13 cellular contexts compared by ENCODE assay signal in the genomic region with DNA sequence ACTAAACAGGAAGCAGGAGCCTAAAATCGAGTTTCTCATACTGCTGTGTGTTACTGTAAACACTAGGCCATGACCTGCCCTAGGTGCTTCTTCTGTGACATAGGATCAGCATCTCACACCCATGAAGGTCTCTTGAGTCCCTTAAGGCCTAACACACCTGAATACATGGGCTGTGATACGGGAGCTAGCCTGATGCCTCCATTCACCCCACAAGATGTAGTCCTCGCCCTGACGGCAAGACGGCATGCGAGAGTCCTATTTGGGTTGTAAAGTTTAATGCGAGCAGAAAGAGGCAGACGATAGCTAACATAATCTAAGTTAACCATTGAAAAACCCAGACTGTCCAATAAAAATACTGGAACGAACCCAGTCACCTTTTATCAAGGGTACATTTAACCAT.
DNase-seq lines count a peak whose midpoint lies in the region; FAIRE-seq and TF ChIP-seq lines count a peak whose summit lies in the region.
"Had no signal": no experiment of that assay in that cellular context is flagged by ENCODE, and none has a peak within 500 bp of the region (broad histone marks: within the 10 kb centered on the region; RNA-seq: fewer than 3 reads in every experiment).

No MANE protein-coding gene starts in this region.

- H3K36me3 ChIP-seq in brain microvascular endothelial cell (replicated peaks) = no peaks in the 10 kb centered on the region
- H3K36me3 ChIP-seq: tibial nerve had no signal

- H3K4me3 ChIP-seq in brain microvascular endothelial cell (ENCODE audit: low read depth, low read length) = no peak overlapping the region
- H3K4me3 ChIP-seq: tibial nerve had no signal

- peak; percentile 65 for DNase-seq in activated CD4-positive, alpha-beta T cell treated with anti-CD3 and anti-CD28 coated beads, Interleukin-2, amount 10 ng/mL, durations not matched to agents 24 days and 14 days
- DNase-seq in activated CD4-positive, alpha-beta T cell treated with anti-CD3 and anti-CD28 coated beads, Interleukin-2, amount 50 U/mL, for 4 hours = no peak
- DNase-seq in GM20000 (ENCODE audit: low spot score) (peak; percentile 29), progenitor cell of endocrine pancreas (ENCODE audit: low spot score, unreplicated experiment) (no peak), NCI-H2196 treated with DMSO at 0.1 percent for 48 hours (lab: John Stamatoyannopoulos, UW; ENCODE audit: unreplicated experiment) (no peak), urothelium cell line (ENCODE audit: low spot score) (no peak), brain microvascular endothelial cell (no peak)
- peak; percentile 32 for DNase-seq in activated effector memory CD4-positive, alpha-beta T cell treated with Interleukin-2 at 50 U/mL for 16 hours
- DNase-seq: naive B cell, NCI-H1417, NCI-H226 had no signal

- peak overlapping the region; percentile 63 for H3K4me3 Mint-ChIP-seq in activated CD4-positive, alpha-beta T cell treated with anti-CD3 and anti-CD28 coated beads, Interleukin-2, amount 10 ng/mL, durations not matched to agents 24 days and 14 days
- no peak overlapping the region for H3K4me3 Mint-ChIP-seq in progenitor cell of endocrine pancreas (ENCODE audit: low read depth)
- H3K4me3 Mint-ChIP-seq: naive B cell had no signal

- FAIRE-seq in urothelium cell line (lab: Jason Lieb, UNC) = no peak
- FAIRE-seq: A204.1 had no signal

- in situ Hi-C loops in brain microvascular endothelial cell (cut with HindIII; ENCODE audit: low pct_ligation_motif_present, low sequenced_read_pairs) = no loop called here

- H3K36me3 Mint-ChIP-seq in activated CD4-positive, alpha-beta T cell treated with anti-CD3 and anti-CD28 coated beads, Interleukin-2, amount 10 ng/mL, durations not matched to agents 24 days and 14 days (ENCODE audit: low read depth) = peaks cover 4% of the 10 kb centered on the region
- H3K36me3 Mint-ChIP-seq in progenitor cell of endocrine pancreas (ENCODE audit: insufficient read depth) = no peaks in the 10 kb centered on the region
- H3K36me3 Mint-ChIP-seq: naive B cell had no signal

- intact Hi-C loops in activated CD4-positive, alpha-beta T cell treated with anti-CD3 and anti-CD28 coated beads, Interleukin-2, amount 10 ng/mL, durations not matched to agents 24 days and 14 days (cut with micrococcal nuclease) = loop anchor here (1.0 to 2.0 kb wide), 8 partner anchors 24 to 327 kb away; no protein-coding TSS in a partner anchor

- no peak overlapping the region for H3K27ac ChIP-seq in brain microvascular endothelial cell
- H3K27ac ChIP-seq: tibial nerve had no signal

- peaks cover 52% of the 10 kb centered on the region for H3K4me1 Mint-ChIP-seq in activated CD4-positive, alpha-beta T cell treated with anti-CD3 and anti-CD28 coated beads, Interleukin-2, amount 10 ng/mL, durations not matched to agents 24 days and 14 days
- peaks cover 31% of the 10 kb centered on the region for H3K4me1 Mint-ChIP-seq in progenitor cell of endocrine pancreas (ENCODE audit: low read depth)
- H3K4me1 Mint-ChIP-seq: naive B cell had no signal

- H3K9me3 Mint-ChIP-seq in activated CD4-positive, alpha-beta T cell treated with anti-CD3 and anti-CD28 coated beads, Interleukin-2, amount 10 ng/mL, durations not matched to agents 24 days and 14 days = peaks cover 14% of the 10 kb centered on the region
- H3K9me3 Mint-ChIP-seq in progenitor cell of endocrine pancreas (ENCODE audit: low read depth) = no peaks in the 10 kb centered on the region

- no peaks in the 10 kb centered on the region for H3K27me3 Mint-ChIP-seq in activated CD4-positive, alpha-beta T cell treated with anti-CD3 and anti-CD28 coated beads, Interleukin-2, amount 10 ng/mL, durations not matched to agents 24 days and 14 days
- H3K27me3 Mint-ChIP-seq in progenitor cell of endocrine pancreas = no peaks in the 10 kb centered on the region

- H3K27me3 ChIP-seq in brain microvascular endothelial cell (replicated peaks) = no peaks in the 10 kb centered on the region
- H3K27me3 ChIP-seq: tibial nerve had no signal

- TF ChIP-seq CTCF in GM20000 (IDR thresholded peaks at IDR 0.05; ENCODE audit: extremely low read depth, missing control alignments) (no peak), progenitor cell of endocrine pancreas (IDR thresholded peaks at IDR 0.05; ENCODE audit: unreplicated experiment) (no peak), brain microvascular endothelial cell (IDR thresholded peaks at IDR 0.05; ENCODE audit: low read depth, low read length, missing control alignments) (no peak)

- H3K27ac Mint-ChIP-seq in activated CD4-positive, alpha-beta T cell treated with anti-CD3 and anti-CD28 coated beads, Interleukin-2, amount 10 ng/mL, durations not matched to agents 24 days and 14 days = peak overlapping the region; percentile 92
- H3K27ac Mint-ChIP-seq in progenitor cell of endocrine pancreas = peak overlapping the region; percentile 31
- H3K27ac Mint-ChIP-seq: naive B cell had no signal

Comparison
In these comparisons a context has a peak if more than half of its experiments do, and no peak if none do; other contexts are left out.
1. DNase-seq: peak in activated CD4-positive, alpha-beta T cell treated with anti-CD3 and anti-CD28 coated beads, Interleukin-2, amount 10 ng/mL, durations not matched to agents 24 days and 14 days (single experiment), GM20000 (single experiment) and activated effector memory CD4-positive, alpha-beta T cell treated with Interleukin-2 at 50 U/mL for 16 hours (single experiment); none in activated CD4-positive, alpha-beta T cell treated with anti-CD3 and anti-CD28 coated beads, Interleukin-2, amount 50 U/mL, for 4 hours (0 of 2), progenitor cell of endocrine pancreas (single experiment), NCI-H2196 treated with DMSO at 0.1 percent for 48 hours (single experiment), urothelium cell line (single experiment) and brain microvascular endothelial cell (single experiment).